ENCODE assay signal across 26 cellular contexts in genomic region chr9:134259708-134260107, GRCh38.
"Had no signal": no experiment of that assay in that cellular context is flagged by ENCODE, and none has a peak within 500 bp of the region (broad histone marks: within the 10 kb centered on the region; RNA-seq: fewer than 3 reads in every experiment).

No MANE protein-coding gene starts in this region.

- H3K4me1 ChIP-seq: esophagus squamous epithelium had no signal

- H3K36me3 ChIP-seq: brain microvascular endothelial cell, esophagus squamous epithelium, gastroesophageal sphincter, WERI-Rb-1 had no signal

- DNase-seq: activated B cell treated with CpG ODN at 0.5 μM for 24 hours; activated CD4-positive, alpha-beta T cell treated with anti-CD3 and anti-CD28 coated beads for 48 hours; activated CD4-positive, alpha-beta T cell treated with anti-CD3 and anti-CD28 coated beads, Interleukin-2, amount 50 U/mL, for 1 hour; activated CD4-positive, alpha-beta T cell treated with anti-CD3 and anti-CD28 coated beads, Interleukin-2, amount 50 U/mL, for 48 hours; activated CD8-positive, alpha-beta memory T cell treated with anti-CD3 and anti-CD28 coated beads for 24 hours; activated CD8-positive, alpha-beta T cell treated with anti-CD3 and anti-CD28 coated beads for 36 hours; activated effector memory CD4-positive, alpha-beta T cell treated with Interleukin-2 at 50 U/mL for 16 hours; activated gamma-delta T cell treated with Interleukin-2 at 50 U/mL for 16 hours; activated naive CD4-positive, alpha-beta T cell treated with anti-CD3 and anti-CD28 coated beads, Interleukin-2, amount 50 U/mL, for 16 hours; activated naive CD4-positive, alpha-beta T cell treated with Interleukin-2 at 50 U/mL for 16 hours; activated T-cell treated with anti-CD3 and anti-CD28 coated beads, Interleukin-2, amount 50 U/mL, for 4 hours; amniotic stem cell; anterior cingulate cortex; brain microvascular endothelial cell; cortex of kidney; effector CD8-positive, alpha-beta T cell; esophagus squamous epithelium; foreskin melanocyte; T-helper 1 cell; T-helper 17 cell; T1000; WERI-Rb-1 had no signal

- H3K27ac ChIP-seq: brain microvascular endothelial cell, epithelial cell of prostate, esophagus squamous epithelium, gastroesophageal sphincter, WERI-Rb-1 had no signal

- H3K9me3 ChIP-seq: esophagus squamous epithelium, gastroesophageal sphincter had no signal

- ATAC-seq: activated CD4-positive, CD25-positive, alpha-beta regulatory T cell treated with anti-CD3 and anti-CD28 coated beads, Interleukin-2, amount 50 U/mL, for 24 hours; activated CD8-positive, alpha-beta T cell treated with anti-CD3 and anti-CD28 coated beads for 36 hours; activated T-cell treated with anti-CD3 and anti-CD28 coated beads, Interleukin-2, amount 50 U/mL, for 4 hours; activated T-helper 17 cell treated with anti-CD3 and anti-CD28 coated beads, Interleukin-2, amount 50 U/mL, for 72 hours; gastroesophageal sphincter; T-helper 17 cell had no signal

- H3K4me3 ChIP-seq: esophagus squamous epithelium, gastroesophageal sphincter had no signal
